ENCODE assay signal across 8 cellular contexts in the genomic region with DNA sequence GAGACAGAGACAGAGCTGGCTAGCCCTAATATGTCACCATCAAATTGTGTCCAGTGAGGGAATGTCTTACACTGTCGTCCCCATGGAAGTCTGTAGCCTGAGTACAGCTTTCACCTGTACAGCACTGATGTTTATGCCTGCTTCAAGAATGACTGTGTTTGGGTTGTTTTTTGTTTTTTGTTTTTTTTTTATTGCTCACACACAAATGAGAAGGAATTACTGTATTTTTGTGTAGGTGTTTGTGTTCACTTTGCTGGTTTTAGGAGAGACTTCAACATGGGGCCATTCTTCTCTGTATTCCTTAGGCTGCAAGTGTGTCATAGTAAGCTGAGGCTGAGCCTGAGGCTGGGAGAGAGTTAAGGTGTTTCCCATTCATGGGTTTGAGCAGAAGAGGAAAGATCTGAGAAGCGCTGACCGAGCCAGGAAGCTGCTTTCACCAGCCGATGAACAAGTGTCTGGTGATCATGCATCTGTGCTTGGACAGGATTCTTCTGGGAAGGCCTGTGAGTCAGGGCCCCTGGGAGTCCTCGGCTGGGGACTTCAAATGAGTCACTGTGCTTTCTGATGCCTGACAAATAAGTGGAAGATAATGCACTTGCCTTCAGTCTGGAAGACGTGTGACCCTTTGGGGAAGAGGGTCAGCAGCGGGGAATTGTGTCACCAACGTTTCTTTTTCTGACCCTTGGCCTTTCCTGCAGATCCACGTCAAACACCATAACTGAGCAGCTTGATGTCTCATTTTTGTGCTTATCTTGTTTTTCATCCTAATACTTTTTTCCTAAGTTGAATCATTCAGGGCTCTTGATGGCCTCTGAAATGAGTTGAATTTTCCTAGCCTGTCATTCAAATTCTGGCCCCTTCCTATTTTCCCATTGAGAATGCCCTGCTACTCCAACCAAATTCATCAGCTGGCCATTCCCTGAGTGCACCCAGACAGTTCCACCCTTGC. TPM values are rescaled to one million over a fixed set of nuclear protein-coding genes. Genes with fewer than 3 reads are reported as not detected.
DNase-seq lines count a peak whose midpoint lies in the region; ATAC-seq and TF ChIP-seq lines count a peak whose summit lies in the region.

No MANE protein-coding gene starts in this region.

- H3K4me1 Mint-ChIP-seq in progenitor cell of endocrine pancreas (ENCODE audit: low read depth) = peaks cover 47% of the 10 kb centered on the region

- no peaks in the 10 kb centered on the region for H3K9me3 Mint-ChIP-seq in progenitor cell of endocrine pancreas (ENCODE audit: low read depth)

- peaks cover 28% of the 10 kb centered on the region for H3K27me3 Mint-ChIP-seq in progenitor cell of endocrine pancreas

- peak overlapping the region; percentile 49 for H3K27ac Mint-ChIP-seq in progenitor cell of endocrine pancreas

- DNase-seq in GM04503 (ENCODE audit: low read depth) (peak; percentile 81), NCI-H446 treated with DMSO at 0.1 percent for 48 hours (lab: John Stamatoyannopoulos, UW) (peak; percentile 5), fibroblast of gingiva (ENCODE audit: low read depth) (peak; percentile 88), progenitor cell of endocrine pancreas (ENCODE audit: low spot score, unreplicated experiment) (no peak), NCI-H82 (lab: John Stamatoyannopoulos, UW) (no peak), activated T-cell treated with anti-CD3 and anti-CD28 coated beads for 4 hours (no peak)

- H3K36me3 Mint-ChIP-seq in progenitor cell of endocrine pancreas (ENCODE audit: insufficient read depth) = no peaks in the 10 kb centered on the region

- ATAC-seq in GM21381 (IDR thresholded peaks at IDR 0.05; ENCODE audit: unreplicated experiment) (no peak), GM18870 (IDR thresholded peaks at IDR 0.05; ENCODE audit: unreplicated experiment) (no peak)

- no peak overlapping the region for H3K4me3 Mint-ChIP-seq in progenitor cell of endocrine pancreas (ENCODE audit: low read depth)

- TF ChIP-seq CTCF in progenitor cell of endocrine pancreas (IDR thresholded peaks at IDR 0.05; ENCODE audit: unreplicated experiment) = no peak

RNA-seq across cellular contexts. Expression of a gene that starts 36.7 kb away (rescaled TPM):
- 25.8 and 27.0 TPM in 2 replicates for total RNA-seq in progenitor cell of endocrine pancreas

Comparison
In these comparisons a context has a peak if more than half of its experiments do, and no peak if none do; other contexts are left out.
1. DNase-seq: peak in GM04503 (single experiment), NCI-H446 treated with DMSO at 0.1 percent for 48 hours (single experiment) and fibroblast of gingiva (single experiment); none in progenitor cell of endocrine pancreas (single experiment), NCI-H82 (single experiment) and activated T-cell treated with anti-CD3 and anti-CD28 coated beads for 4 hours (single experiment).